5 cellular contexts compared by ENCODE assay signal in the genomic region with DNA sequence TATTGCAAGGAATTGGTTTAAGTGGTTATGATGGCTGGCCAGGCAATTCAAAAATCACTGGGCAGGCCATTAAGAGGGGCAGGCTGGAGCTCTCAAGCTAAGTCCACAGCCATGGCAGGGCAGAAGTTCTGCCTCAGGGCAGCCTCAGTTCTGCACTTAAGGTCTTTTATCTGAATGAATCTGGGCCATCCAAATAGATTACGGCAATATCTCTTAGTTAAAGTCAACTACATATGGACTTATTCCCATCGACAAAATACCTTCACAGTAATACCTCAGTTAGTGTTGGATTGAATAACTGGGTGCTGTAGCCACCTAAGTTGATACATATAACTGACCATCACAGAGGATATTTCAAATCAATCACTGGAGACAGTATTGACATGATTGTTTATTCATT.
"Had no signal": no experiment of that assay in that cellular context is flagged by ENCODE, and none has a peak within 500 bp of the region (broad histone marks: within the 10 kb centered on the region; RNA-seq: fewer than 3 reads in every experiment).

No MANE protein-coding gene starts in this region.

- H3K4me3 ChIP-seq: K562 had no signal

- ATAC-seq: K562 had no signal

- DNase-seq: IMR-90, KBM-7 had no signal

- FAIRE-seq: HTR-8/SVneo, K562 had no signal

- H3K27ac ChIP-seq: HL-60 had no signal
